19 cellular contexts compared by ENCODE assay signal in genomic region chrX:65637335-65637734, GRCh38. TPM values are rescaled to one million over a fixed set of nuclear protein-coding genes. Genes with fewer than 3 reads are reported as not detected.
A peak's percentile ranks its signal among the peaks of the same experiment; 100 is the strongest.
DNase-seq lines count a peak whose midpoint lies in the region; ATAC-seq and TF ChIP-seq lines count a peak whose summit lies in the region.
"Had no signal": no experiment of that assay in that cellular context is flagged by ENCODE, and none has a peak within 500 bp of the region (broad histone marks: within the 10 kb centered on the region; RNA-seq: fewer than 3 reads in every experiment).

No MANE protein-coding gene starts in this region.

- no peaks in the 10 kb centered on the region for H3K4me1 ChIP-seq in mucosa of descending colon (ENCODE audit: low read depth)

- TF ChIP-seq CTCF in mucosa of descending colon (IDR thresholded peaks at IDR 0.05), result no peak

- ATAC-seq in stimulated activated naive CD8-positive, alpha-beta T cell treated with anti-CD3 and anti-CD28 coated beads, Interleukin-15, amount 100 ng/mL, for 72 hours, result no peak
- ATAC-seq in mucosa of descending colon, result peak; percentile 74
- ATAC-seq: A549; CD8-positive, alpha-beta T cell; GM12878 had no signal

- H3K4me1 Mint-ChIP-seq in stimulated activated naive CD8-positive, alpha-beta T cell treated with anti-CD3 and anti-CD28 coated beads, Interleukin-15, Interleukin-2, amounts not matched to agents 100 ng/mL and 50 ng/mL, for 24 hours (ENCODE audit: low read depth), result no peaks in the 10 kb centered on the region
- no peaks in the 10 kb centered on the region for H3K4me1 Mint-ChIP-seq in stimulated activated naive CD8-positive, alpha-beta T cell treated with anti-CD3 and anti-CD28 coated beads, Interleukin-15, amount 100 ng/mL, for 72 hours
- H3K4me1 Mint-ChIP-seq: B cell had no signal

- no peaks in the 10 kb centered on the region for H3K36me3 Mint-ChIP-seq in stimulated activated naive CD8-positive, alpha-beta T cell treated with anti-CD3 and anti-CD28 coated beads, Interleukin-15, Interleukin-2, amounts not matched to agents 100 ng/mL and 50 ng/mL, for 24 hours (ENCODE audit: low read depth)
- H3K36me3 Mint-ChIP-seq: CD8-positive, alpha-beta T cell had no signal

- no peak overlapping the region for H3K4me3 Mint-ChIP-seq in stimulated activated naive CD8-positive, alpha-beta T cell treated with anti-CD3 and anti-CD28 coated beads, Interleukin-15, Interleukin-2, amounts not matched to agents 100 ng/mL and 50 ng/mL, for 24 hours
- H3K4me3 Mint-ChIP-seq in stimulated activated naive CD8-positive, alpha-beta T cell treated with anti-CD3 and anti-CD28 coated beads, Interleukin-15, amount 100 ng/mL, for 72 hours, result no peak overlapping the region
- H3K4me3 Mint-ChIP-seq: B cell; CD4-positive, alpha-beta T cell; CD8-positive, alpha-beta T cell had no signal

- intact Hi-C loops in mucosa of descending colon (cut with DNase I, micrococcal nuclease), result no loop called here

- H3K4me3 ChIP-seq in mucosa of descending colon, result no peak overlapping the region
- H3K4me3 ChIP-seq: A549; BLaER1 treated with 17β-estradiol and CSF1 and Interleukin-3, amounts not matched to agents 10 nM and 100 nM; GM12878 had no signal

- H3K27me3 Mint-ChIP-seq in stimulated activated naive CD8-positive, alpha-beta T cell treated with anti-CD3 and anti-CD28 coated beads, Interleukin-15, Interleukin-2, amounts not matched to agents 100 ng/mL and 50 ng/mL, for 24 hours, result no peaks in the 10 kb centered on the region
- no peaks in the 10 kb centered on the region for H3K27me3 Mint-ChIP-seq in stimulated activated naive CD8-positive, alpha-beta T cell treated with anti-CD3 and anti-CD28 coated beads, Interleukin-15, amount 100 ng/mL, for 72 hours
- H3K27me3 Mint-ChIP-seq: B cell; CD4-positive, alpha-beta T cell had no signal

- no peaks in the 10 kb centered on the region for H3K36me3 ChIP-seq in mucosa of descending colon (ENCODE audit: low read depth)
- H3K36me3 ChIP-seq: BLaER1 treated with 17β-estradiol and CSF1 and Interleukin-3, amounts not matched to agents 10 nM and 100 nM had no signal

- H3K9me3 ChIP-seq in mucosa of descending colon, result no peaks in the 10 kb centered on the region
- H3K9me3 ChIP-seq: A549; BLaER1 treated with 17β-estradiol and CSF1 and Interleukin-3, amounts not matched to agents 10 nM and 100 nM had no signal

- peak overlapping the region; percentile 45 for H3K27ac Mint-ChIP-seq in stimulated activated naive CD8-positive, alpha-beta T cell treated with anti-CD3 and anti-CD28 coated beads, Interleukin-15, Interleukin-2, amounts not matched to agents 100 ng/mL and 50 ng/mL, for 24 hours
- no peak overlapping the region for H3K27ac Mint-ChIP-seq in stimulated activated naive CD8-positive, alpha-beta T cell treated with anti-CD3 and anti-CD28 coated beads, Interleukin-15, amount 100 ng/mL, for 72 hours
- H3K27ac Mint-ChIP-seq: B cell; CD4-positive, alpha-beta T cell; CD8-positive, alpha-beta T cell had no signal

- H3K9me3 Mint-ChIP-seq in stimulated activated naive CD8-positive, alpha-beta T cell treated with anti-CD3 and anti-CD28 coated beads, Interleukin-15, Interleukin-2, amounts not matched to agents 100 ng/mL and 50 ng/mL, for 24 hours, result no peaks in the 10 kb centered on the region
- H3K9me3 Mint-ChIP-seq in stimulated activated naive CD8-positive, alpha-beta T cell treated with anti-CD3 and anti-CD28 coated beads, Interleukin-15, amount 100 ng/mL, for 72 hours, result no peaks in the 10 kb centered on the region
- H3K9me3 Mint-ChIP-seq: CD4-positive, alpha-beta T cell; CD8-positive, alpha-beta T cell had no signal

- DNase-seq in stimulated activated naive CD8-positive, alpha-beta T cell treated with anti-CD3 and anti-CD28 coated beads, Interleukin-15, amount 100 ng/mL, for 72 hours, result no peak
- DNase-seq in mucosa of descending colon (no peak), COR-L47 (lab: John Stamatoyannopoulos, UW) (no peak), HuH-7 (ENCODE audit: low spot score) (no peak)
- DNase-seq: AML-193; CD4-positive, alpha-beta T cell; CD8-positive, alpha-beta T cell; DMS 273 treated with DMSO at 0.1 percent for 48 hours; DMS153; DMS53; DMS79; DND-41; EL; GDM1 had no signal

RNA-seq across cellular contexts. Expression of gene MSN, which starts 30.1 kb away (rescaled TPM):
- total RNA-seq in mucosa of descending colon, result 100 to 1,000 TPM in 1 of 3 donors, 10 to 100 TPM in 2; 25.9 to 127 (median 66.2) TPM
